27 cellular contexts compared by ENCODE assay signal in genomic region chr10:130412317-130412716, GRCh38.
"Had no signal": no experiment of that assay in that cellular context is flagged by ENCODE, and none has a peak within 500 bp of the region (broad histone marks: within the 10 kb centered on the region; RNA-seq: fewer than 3 reads in every experiment).

No MANE protein-coding gene starts in this region.

- H3K9me3 Mint-ChIP-seq: activated CD4-positive, alpha-beta T cell treated with anti-CD3 and anti-CD28 coated beads, Interleukin-2, amount 10 ng/mL, durations not matched to agents 24 days and 14 days; activated naive CD4-positive, alpha-beta T cell treated with anti-CD3 and anti-CD28 coated beads, Interleukin-2, amount 50 U/mL, for 24 hours; activated T-cell treated with anti-CD3 and anti-CD28 coated beads, Interleukin-2, amount 50 U/mL, for 24 hours; activated T-helper 1 cell treated with anti-CD3 and anti-CD28 coated beads, Interleukin-12 subunit alpha, Interleukin-12 subunit beta, Interleukin-2, Interleukin-4 antibody, amounts not matched to agents 30 ng/mL and 10 ng/mL and 1 ng/mL, durations not matched to agents 14 hours and 24 hours and 36 hours; T-helper 2 cell treated with Interferon-gamma antibody and Interleukin-4, amounts not matched to agents 5 μg/mL and 100 μg/mL, for 36 hours had no signal

- H3K36me3 ChIP-seq: Peyer's patch, SJSA1 had no signal

- H3K27ac ChIP-seq: Peyer's patch, RWPE1, SJSA1 had no signal

- H3K4me3 ChIP-seq: Peyer's patch, SJSA1 had no signal

- DNase-seq: activated CD4-positive, alpha-beta T cell treated with anti-CD3 and anti-CD28 coated beads for 1 hour; activated CD4-positive, alpha-beta T cell treated with anti-CD3 and anti-CD28 coated beads, Interleukin-2, amount 10 ng/mL, durations not matched to agents 24 days and 14 days; activated CD4-positive, alpha-beta T cell treated with anti-CD3 and anti-CD28 coated beads, Interleukin-2, amount 50 U/mL, for 48 hours; activated CD8-positive, alpha-beta memory T cell treated with anti-CD3 and anti-CD28 coated beads, Interleukin-2, amount 10 ng/mL, durations not matched to agents 7 days and 5 days; activated effector memory CD4-positive, alpha-beta T cell treated with Interleukin-2 at 50 U/mL for 16 hours; activated naive CD4-positive, alpha-beta T cell; activated T-cell treated with anti-CD3 and anti-CD28 coated beads, Interleukin-2, amount 50 U/mL, for 24 hours; aorta; Kasumi-1; KBM-7; NCI-H1048; NCI-H146; NCI-H2081 treated with DMSO at 0.1 percent for 48 hours; NCI-H345; NCI-H69; NK-92 treated with Interleukin-12 subunit alpha and Interleukin-12 subunit beta, amount 100 ng/mL, for 24 hours; Right ventricle myocardium superior; SW 1271 had no signal

- H3K4me3 Mint-ChIP-seq: activated CD4-positive, alpha-beta T cell treated with anti-CD3 and anti-CD28 coated beads, Interleukin-2, amount 10 ng/mL, durations not matched to agents 24 days and 14 days; activated CD8-positive, alpha-beta memory T cell treated with anti-CD3 and anti-CD28 coated beads, Interleukin-2, amount 10 ng/mL, durations not matched to agents 7 days and 5 days; activated naive CD4-positive, alpha-beta T cell treated with anti-CD3 and anti-CD28 coated beads, Interleukin-2, amount 50 U/mL, for 24 hours; activated T-cell treated with anti-CD3 and anti-CD28 coated beads, Interleukin-2, amount 50 U/mL, for 24 hours; activated T-helper 1 cell treated with anti-CD3 and anti-CD28 coated beads, Interleukin-12 subunit alpha, Interleukin-12 subunit beta, Interleukin-2, Interleukin-4 antibody, amounts not matched to agents 30 ng/mL and 10 ng/mL and 1 ng/mL, durations not matched to agents 14 hours and 24 hours and 36 hours; T-helper 2 cell treated with Interferon-gamma antibody and Interleukin-4, amounts not matched to agents 5 μg/mL and 100 μg/mL, for 36 hours; WTC11 had no signal

- ATAC-seq: activated CD8-positive, alpha-beta memory T cell treated with anti-CD3 and anti-CD28 coated beads, Interleukin-2, amount 10 ng/mL, durations not matched to agents 7 days and 5 days; SK-N-SH treated with all-trans-retinoic acid at 6 μM for 48 hours; WTC11 had no signal

- H3K4me1 ChIP-seq: Peyer's patch, SJSA1 had no signal

- H3K9me3 ChIP-seq: Peyer's patch had no signal

- H3K27me3 Mint-ChIP-seq: activated CD8-positive, alpha-beta memory T cell treated with anti-CD3 and anti-CD28 coated beads, Interleukin-2, amount 10 ng/mL, durations not matched to agents 7 days and 5 days; activated T-cell treated with anti-CD3 and anti-CD28 coated beads, Interleukin-2, amount 50 U/mL, for 24 hours had no signal

- H3K27ac Mint-ChIP-seq: activated CD4-positive, alpha-beta T cell treated with anti-CD3 and anti-CD28 coated beads, Interleukin-2, amount 10 ng/mL, durations not matched to agents 24 days and 14 days; activated CD8-positive, alpha-beta memory T cell treated with anti-CD3 and anti-CD28 coated beads, Interleukin-2, amount 10 ng/mL, durations not matched to agents 7 days and 5 days; activated naive CD4-positive, alpha-beta T cell treated with anti-CD3 and anti-CD28 coated beads, Interleukin-2, amount 50 U/mL, for 24 hours; activated T-cell treated with anti-CD3 and anti-CD28 coated beads, Interleukin-2, amount 50 U/mL, for 24 hours; activated T-helper 1 cell treated with anti-CD3 and anti-CD28 coated beads, Interleukin-12 subunit alpha, Interleukin-12 subunit beta, Interleukin-2, Interleukin-4 antibody, amounts not matched to agents 30 ng/mL and 10 ng/mL and 1 ng/mL, durations not matched to agents 14 hours and 24 hours and 36 hours; T-helper 2 cell treated with Interferon-gamma antibody and Interleukin-4, amounts not matched to agents 5 μg/mL and 100 μg/mL, for 36 hours; WTC11 had no signal

- FAIRE-seq: bronchial epithelial cell had no signal

- H3K4me1 Mint-ChIP-seq: activated CD4-positive, alpha-beta T cell treated with anti-CD3 and anti-CD28 coated beads, Interleukin-2, amount 10 ng/mL, durations not matched to agents 24 days and 14 days; activated CD8-positive, alpha-beta memory T cell treated with anti-CD3 and anti-CD28 coated beads, Interleukin-2, amount 10 ng/mL, durations not matched to agents 7 days and 5 days; activated naive CD4-positive, alpha-beta T cell treated with anti-CD3 and anti-CD28 coated beads, Interleukin-2, amount 50 U/mL, for 24 hours; WTC11 had no signal

- H3K27me3 ChIP-seq: Peyer's patch, SJSA1 had no signal
